8 cellular contexts compared by ENCODE assay signal in the genomic region with DNA sequence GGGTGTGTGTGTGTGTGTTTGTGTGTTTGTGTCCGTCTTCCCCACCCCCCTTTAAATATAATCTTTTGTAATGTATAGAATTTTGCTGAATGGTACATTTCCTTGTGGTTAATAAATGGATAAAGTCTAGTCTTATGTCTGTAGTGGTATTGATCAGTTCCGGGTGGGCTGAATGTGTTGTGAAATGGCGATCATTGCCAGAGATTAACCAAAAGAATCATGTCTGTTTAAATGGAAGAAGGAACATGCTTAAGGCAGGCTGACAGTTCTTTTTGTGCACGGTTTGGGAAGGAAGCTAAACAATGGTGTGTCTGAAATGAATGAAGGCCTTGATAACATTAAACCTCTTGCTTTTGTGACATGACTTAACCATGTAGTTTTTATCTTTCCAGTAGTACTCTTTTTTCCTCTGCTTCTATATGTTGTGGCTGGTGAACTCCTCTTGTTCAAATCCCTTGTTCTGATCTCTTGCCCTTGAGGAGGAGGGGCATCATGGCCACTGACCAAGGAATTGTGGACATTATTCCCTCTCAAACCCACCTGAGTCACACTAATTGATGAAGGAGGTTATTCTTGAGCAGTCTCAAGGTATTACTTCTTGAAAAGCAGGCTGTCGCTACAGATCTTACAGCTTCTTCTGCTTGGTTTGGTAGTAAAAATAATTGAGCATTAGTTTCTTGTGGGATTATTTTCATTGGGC. TPM values are rescaled to one million over a fixed set of nuclear protein-coding genes. Genes with fewer than 3 reads are reported as not detected.
DNase-seq lines count a peak whose midpoint lies in the region; ATAC-seq, FAIRE-seq and TF ChIP-seq lines count a peak whose summit lies in the region.

No MANE protein-coding gene starts in this region.

- H3K9me3 ChIP-seq in mucosa of stomach (ENCODE audit: control insufficient read depth, low read length): no peaks in the 10 kb centered on the region

- no peak overlapping the region for H3K27ac Mint-ChIP-seq in CD14-positive monocyte
- peak overlapping the region; percentile 34 for H3K27ac Mint-ChIP-seq in chondrocyte (ENCODE audit: unreplicated experiment)

- H3K4me1 Mint-ChIP-seq in CD14-positive monocyte (peaks cover 50% of the 10 kb centered on the region), chondrocyte (ENCODE audit: low read depth) (peaks cover 48% of the 10 kb centered on the region)

- FAIRE-seq in HTR-8/SVneo (lab: Jason Lieb, UNC): no peak

- no peaks in the 10 kb centered on the region for H3K27me3 ChIP-seq in mucosa of stomach (ENCODE audit: control insufficient read depth, insufficient read depth, low read length)

- H3K4me3 Mint-ChIP-seq in CD14-positive monocyte: peak overlapping the region; percentile 91 to 98
- peak overlapping the region; percentile 98 for H3K4me3 Mint-ChIP-seq in chondrocyte (ENCODE audit: unreplicated experiment)

- no peak for TF ChIP-seq CTCF in CD14-positive monocyte (IDR thresholded peaks at IDR 0.05)
- TF ChIP-seq CTCF in chondrocyte (IDR thresholded peaks at IDR 0.05): no peak

- H3K36me3 Mint-ChIP-seq in CD14-positive monocyte (no peaks in the 10 kb centered on the region), chondrocyte (ENCODE audit: low read depth) (no peaks in the 10 kb centered on the region)

- H3K4me1 ChIP-seq in mucosa of stomach (ENCODE audit: control insufficient read depth, insufficient read depth, low read length): peaks cover 21% of the 10 kb centered on the region

- peak overlapping the region; percentile 59 for H3K9ac ChIP-seq in mucosa of stomach (ENCODE audit: low read length)

- intact Hi-C loops in CD14-positive monocyte (cut with micrococcal nuclease): loop anchor here in 1 of 2 donors (10.0 kb wide), 1 partner anchor 282 kb away; no protein-coding TSS in a partner anchor

- peaks cover 50 to 64% (median 52%) of the 10 kb centered on the region in 3 donors for H3K27me3 Mint-ChIP-seq in CD14-positive monocyte (ENCODE audit: low read depth in 3 of 3)
- H3K27me3 Mint-ChIP-seq in chondrocyte (ENCODE audit: low read depth): no peaks in the 10 kb centered on the region

- H3K9me3 Mint-ChIP-seq in CD14-positive monocyte: peaks cover 0 to 10% (median 5%) of the 10 kb centered on the region in 7 donors
- H3K9me3 Mint-ChIP-seq in chondrocyte (ENCODE audit: low read depth): no peaks in the 10 kb centered on the region

- DNase-seq in CD14-positive monocyte (ENCODE audit: low spot score) (no peak), HuH-7.5 (ENCODE audit: low spot score) (peak; percentile 29), chondrocyte (ENCODE audit: low spot score) (no peak), HTR-8/SVneo (ENCODE audit: insufficient read length, low spot score) (no peak), DMS114 treated with DMSO at 0.1 percent for 48 hours (lab: John Stamatoyannopoulos, UW; ENCODE audit: unreplicated experiment) (no peak)

- no peaks in the 10 kb centered on the region for H3K36me3 ChIP-seq in mucosa of stomach (ENCODE audit: control insufficient read depth, insufficient read depth, low read length)

- ATAC-seq in HG02763 (IDR thresholded peaks at IDR 0.05; ENCODE audit: unreplicated experiment): no peak
- no peak for ATAC-seq in HG02678 (IDR thresholded peaks at IDR 0.05; ENCODE audit: unreplicated experiment)

- H3K4me3 ChIP-seq in mucosa of stomach (ENCODE audit: low read length): peak overlapping the region; percentile 15

RNA-seq across cellular contexts. Expression of a gene that starts 1.7 kb away (rescaled TPM):
- 1 to 10 TPM; 2.6 to 3.7 TPM for polyA plus RNA-seq in CD14-positive monocyte
- total RNA-seq in chondrocyte: 10.2 to 12.3 TPM (median 12.3 TPM) in 3 replicates
